ENCODE assay signal across 1 cellular context in the genomic region with DNA sequence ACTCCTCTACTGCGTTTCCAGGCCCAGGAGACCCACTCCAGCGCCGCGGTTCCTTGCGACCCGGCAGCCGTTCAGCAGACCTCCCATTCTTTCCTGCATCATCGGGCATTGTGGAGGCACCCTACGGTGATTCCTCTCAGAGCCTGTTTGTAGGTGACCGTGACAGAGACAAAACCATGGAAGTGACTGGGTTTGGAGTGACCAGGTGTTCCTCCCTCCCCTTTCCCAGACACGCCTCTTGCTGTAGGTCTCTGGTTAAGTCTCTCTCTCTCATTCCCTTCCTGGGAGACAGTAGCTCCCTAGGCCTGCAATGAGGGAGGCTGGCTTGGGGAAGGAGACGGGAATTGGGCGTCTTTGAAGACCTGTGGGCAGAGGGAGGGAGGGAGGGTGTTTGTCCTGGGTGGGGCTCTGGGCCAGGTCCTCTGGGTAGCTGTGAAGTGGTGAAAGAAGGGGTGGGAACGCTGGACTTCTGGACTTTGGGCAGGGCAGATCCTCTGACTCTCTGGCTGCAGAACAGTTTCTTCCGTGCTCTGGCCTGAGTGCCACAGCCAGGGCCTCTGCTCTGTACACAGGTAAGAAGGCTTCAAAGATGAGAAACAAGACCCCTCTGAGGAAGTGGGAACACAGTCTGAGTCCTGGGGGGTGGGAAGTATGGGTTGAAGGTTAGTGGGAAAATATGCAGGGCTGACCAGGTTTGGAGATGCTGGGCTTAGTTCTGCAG.
A peak's percentile ranks its signal among the peaks of the same experiment; 100 is the strongest.
TF ChIP-seq lines count a peak whose summit lies in the region.

No MANE protein-coding gene starts in this region.

TF ChIP-seq in HepG2, 621 proteins besides CTCF, POLR2A, EP300 and RAD21 (continued from another document and continues in another):
- TF ChIP-seq, protein P1, sequence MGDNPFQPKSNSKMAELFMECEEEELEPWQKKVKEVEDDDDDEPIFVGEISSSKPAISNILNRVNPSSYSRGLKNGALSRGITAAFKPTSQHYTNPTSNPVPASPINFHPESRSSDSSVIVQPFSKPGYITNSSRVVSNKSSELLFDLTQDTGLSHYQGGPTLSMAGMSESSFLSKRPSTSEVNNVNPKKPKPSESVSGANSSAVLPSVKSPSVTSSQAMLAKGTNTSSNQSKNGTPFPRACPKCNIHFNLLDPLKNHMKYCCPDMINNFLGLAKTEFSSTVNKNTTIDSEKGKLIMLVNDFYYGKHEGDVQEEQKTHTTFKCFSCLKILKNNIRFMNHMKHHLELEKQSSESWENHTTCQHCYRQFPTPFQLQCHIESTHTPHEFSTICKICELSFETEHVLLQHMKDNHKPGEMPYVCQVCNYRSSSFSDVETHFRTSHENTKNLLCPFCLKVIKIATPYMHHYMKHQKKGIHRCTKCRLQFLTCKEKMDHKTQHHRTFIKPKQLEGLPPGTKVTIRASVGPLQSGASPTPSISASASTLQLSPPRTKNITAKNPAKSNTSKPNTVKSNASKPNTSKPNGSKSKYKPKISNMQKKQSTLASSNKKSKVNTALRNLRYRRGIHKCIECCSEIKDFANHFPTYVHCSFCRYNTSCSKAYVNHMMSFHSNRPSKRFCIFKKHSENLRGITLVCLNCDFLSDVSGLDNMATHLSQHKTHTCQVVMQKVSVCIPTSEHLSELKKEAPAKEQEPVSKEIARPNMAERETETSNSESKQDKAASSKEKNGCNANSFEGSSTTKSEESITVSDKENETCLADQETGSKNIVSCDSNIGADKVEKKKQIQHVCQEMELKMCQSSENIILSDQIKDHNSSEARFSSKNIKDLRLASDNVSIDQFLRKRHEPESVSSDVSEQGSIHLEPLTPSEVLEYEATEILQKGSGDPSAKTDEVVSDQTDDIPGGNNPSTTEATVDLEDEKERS (CRISPR knock-in tag; IDR thresholded peaks at IDR 0.05) = peak; percentile 89
- TF ChIP-seq FOXK1 (CRISPR knock-in tag; IDR thresholded peaks at IDR 0.05; ENCODE audit: borderline replicate concordance, low read depth) (peak; percentile 57; the same call in 1 of the 2 replicates), ZNF224 (CRISPR knock-in tag; IDR thresholded peaks at IDR 0.05) (no peak), ZNF101 (CRISPR knock-in tag; IDR thresholded peaks at IDR 0.05; ENCODE audit: borderline replicate concordance, low read depth) (0 out of 2 replicates have a peak, but pooled peaks have one; percentile 68), SNAPC2 (CRISPR knock-in tag; IDR thresholded peaks at IDR 0.05) (peak; percentile 90; the same call in 1 of the 2 replicates), ZIK1 (CRISPR knock-in tag; IDR thresholded peaks at IDR 0.05; ENCODE audit: borderline replicate concordance, low read depth) (peak; percentile 84), KDM6A (CRISPR knock-in tag; IDR thresholded peaks at IDR 0.05; ENCODE audit: low read depth) (peak; percentile 73), SIN3A (IDR thresholded peaks at IDR 0.05; ENCODE audit: borderline replicate concordance, low read depth, low read length) (peak; percentile 46; the same call in 1 of the 2 replicates), MED8 (CRISPR knock-in tag; IDR thresholded peaks at IDR 0.05; ENCODE audit: insufficient replicate concordance) (no peak), GATA4 (IDR thresholded peaks at IDR 0.05; ENCODE audit: borderline replicate concordance, low read depth) (0 out of 2 replicates have a peak, but pooled peaks have one; percentile 45), BHLHE40 (IDR thresholded peaks at IDR 0.05; ENCODE audit: low read length) (no peak; the same call in 1 of the 2 replicates), ARID2 (CRISPR knock-in tag; IDR thresholded peaks at IDR 0.05; ENCODE audit: borderline replicate concordance) (peak; percentile 64; the same call in 1 of the 2 replicates), FOXA1 (IDR thresholded peaks at IDR 0.05) (no peak), FOXA1 (CRISPR knock-in tag; IDR thresholded peaks at IDR 0.05) (peak; percentile 15; the same call in 1 of the 2 replicates), ZNF674 (CRISPR knock-in tag; IDR thresholded peaks at IDR 0.05; ENCODE audit: low read depth) (no peak), PAWR (CRISPR knock-in tag; IDR thresholded peaks at IDR 0.05; ENCODE audit: borderline replicate concordance) (0 out of 2 replicates have a peak, but pooled peaks have one; percentile 44), SIX4 (CRISPR knock-in tag; IDR thresholded peaks at IDR 0.05) (peak; percentile 71), BRD4 (CRISPR knock-in tag; IDR thresholded peaks at IDR 0.05) (peak; percentile 30; the same call in 1 of the 2 replicates), FLYWCH1 (CRISPR knock-in tag; IDR thresholded peaks at IDR 0.05) (0 out of 2 replicates have a peak, but pooled peaks have one; percentile 32), ZSCAN31 (CRISPR knock-in tag; IDR thresholded peaks at IDR 0.05; ENCODE audit: low read depth) (peak; percentile 54; the same call in 1 of the 2 replicates), MIER2 (CRISPR knock-in tag; IDR thresholded peaks at IDR 0.05) (0 out of 2 replicates have a peak, but pooled peaks have one; percentile 35), ASH2L (IDR thresholded peaks at IDR 0.05; ENCODE audit: insufficient read length, low read depth, low read length) (peak; percentile 24), ZNF598 (CRISPR knock-in tag; IDR thresholded peaks at IDR 0.05; ENCODE audit: borderline replicate concordance) (no peak), ETV5 (CRISPR knock-in tag; IDR thresholded peaks at IDR 0.05; ENCODE audit: borderline replicate concordance) (peak; percentile 57; the same call in 1 of the 2 replicates), ZNF33B (CRISPR knock-in tag; IDR thresholded peaks at IDR 0.05) (0 out of 2 replicates have a peak, but pooled peaks have one; percentile 29), DMAP1 (CRISPR knock-in tag; IDR thresholded peaks at IDR 0.05) (peak; percentile 71; the same call in 1 of the 2 replicates)
- TF ChIP-seq, protein P2, sequence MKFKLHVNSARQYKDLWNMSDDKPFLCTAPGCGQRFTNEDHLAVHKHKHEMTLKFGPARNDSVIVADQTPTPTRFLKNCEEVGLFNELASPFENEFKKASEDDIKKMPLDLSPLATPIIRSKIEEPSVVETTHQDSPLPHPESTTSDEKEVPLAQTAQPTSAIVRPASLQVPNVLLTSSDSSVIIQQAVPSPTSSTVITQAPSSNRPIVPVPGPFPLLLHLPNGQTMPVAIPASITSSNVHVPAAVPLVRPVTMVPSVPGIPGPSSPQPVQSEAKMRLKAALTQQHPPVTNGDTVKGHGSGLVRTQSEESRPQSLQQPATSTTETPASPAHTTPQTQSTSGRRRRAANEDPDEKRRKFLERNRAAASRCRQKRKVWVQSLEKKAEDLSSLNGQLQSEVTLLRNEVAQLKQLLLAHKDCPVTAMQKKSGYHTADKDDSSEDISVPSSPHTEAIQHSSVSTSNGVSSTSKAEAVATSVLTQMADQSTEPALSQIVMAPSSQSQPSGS (CRISPR knock-in tag; IDR thresholded peaks at IDR 0.05) = 0 out of 2 replicates have a peak, but pooled peaks have one; percentile 68
- TF ChIP-seq, protein P3, sequence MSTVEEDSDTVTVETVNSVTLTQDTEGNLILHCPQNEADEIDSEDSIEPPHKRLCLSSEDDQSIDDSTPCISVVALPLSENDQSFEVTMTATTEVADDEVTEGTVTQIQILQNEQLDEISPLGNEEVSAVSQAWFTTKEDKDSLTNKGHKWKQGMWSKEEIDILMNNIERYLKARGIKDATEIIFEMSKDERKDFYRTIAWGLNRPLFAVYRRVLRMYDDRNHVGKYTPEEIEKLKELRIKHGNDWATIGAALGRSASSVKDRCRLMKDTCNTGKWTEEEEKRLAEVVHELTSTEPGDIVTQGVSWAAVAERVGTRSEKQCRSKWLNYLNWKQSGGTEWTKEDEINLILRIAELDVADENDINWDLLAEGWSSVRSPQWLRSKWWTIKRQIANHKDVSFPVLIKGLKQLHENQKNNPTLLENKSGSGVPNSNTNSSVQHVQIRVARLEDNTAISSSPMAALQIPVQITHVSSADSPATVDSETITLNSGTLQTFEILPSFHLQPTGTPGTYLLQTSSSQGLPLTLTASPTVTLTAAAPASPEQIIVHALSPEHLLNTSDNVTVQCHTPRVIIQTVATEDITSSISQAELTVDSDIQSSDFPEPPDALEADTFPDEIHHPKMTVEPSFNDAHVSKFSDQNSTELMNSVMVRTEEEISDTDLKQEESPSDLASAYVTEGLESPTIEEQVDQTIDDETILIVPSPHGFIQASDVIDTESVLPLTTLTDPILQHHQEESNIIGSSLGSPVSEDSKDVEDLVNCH (CRISPR knock-in tag; IDR thresholded peaks at IDR 0.05) = no peak
- TF ChIP-seq, protein P4, sequence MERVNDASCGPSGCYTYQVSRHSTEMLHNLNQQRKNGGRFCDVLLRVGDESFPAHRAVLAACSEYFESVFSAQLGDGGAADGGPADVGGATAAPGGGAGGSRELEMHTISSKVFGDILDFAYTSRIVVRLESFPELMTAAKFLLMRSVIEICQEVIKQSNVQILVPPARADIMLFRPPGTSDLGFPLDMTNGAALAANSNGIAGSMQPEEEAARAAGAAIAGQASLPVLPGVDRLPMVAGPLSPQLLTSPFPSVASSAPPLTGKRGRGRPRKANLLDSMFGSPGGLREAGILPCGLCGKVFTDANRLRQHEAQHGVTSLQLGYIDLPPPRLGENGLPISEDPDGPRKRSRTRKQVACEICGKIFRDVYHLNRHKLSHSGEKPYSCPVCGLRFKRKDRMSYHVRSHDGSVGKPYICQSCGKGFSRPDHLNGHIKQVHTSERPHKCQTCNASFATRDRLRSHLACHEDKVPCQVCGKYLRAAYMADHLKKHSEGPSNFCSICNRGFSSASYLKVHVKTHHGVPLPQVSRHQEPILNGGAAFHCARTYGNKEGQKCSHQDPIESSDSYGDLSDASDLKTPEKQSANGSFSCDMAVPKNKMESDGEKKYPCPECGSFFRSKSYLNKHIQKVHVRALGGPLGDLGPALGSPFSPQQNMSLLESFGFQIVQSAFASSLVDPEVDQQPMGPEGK (CRISPR knock-in tag; IDR thresholded peaks at IDR 0.05) = peak; percentile 89
- TF ChIP-seq, protein P5, sequence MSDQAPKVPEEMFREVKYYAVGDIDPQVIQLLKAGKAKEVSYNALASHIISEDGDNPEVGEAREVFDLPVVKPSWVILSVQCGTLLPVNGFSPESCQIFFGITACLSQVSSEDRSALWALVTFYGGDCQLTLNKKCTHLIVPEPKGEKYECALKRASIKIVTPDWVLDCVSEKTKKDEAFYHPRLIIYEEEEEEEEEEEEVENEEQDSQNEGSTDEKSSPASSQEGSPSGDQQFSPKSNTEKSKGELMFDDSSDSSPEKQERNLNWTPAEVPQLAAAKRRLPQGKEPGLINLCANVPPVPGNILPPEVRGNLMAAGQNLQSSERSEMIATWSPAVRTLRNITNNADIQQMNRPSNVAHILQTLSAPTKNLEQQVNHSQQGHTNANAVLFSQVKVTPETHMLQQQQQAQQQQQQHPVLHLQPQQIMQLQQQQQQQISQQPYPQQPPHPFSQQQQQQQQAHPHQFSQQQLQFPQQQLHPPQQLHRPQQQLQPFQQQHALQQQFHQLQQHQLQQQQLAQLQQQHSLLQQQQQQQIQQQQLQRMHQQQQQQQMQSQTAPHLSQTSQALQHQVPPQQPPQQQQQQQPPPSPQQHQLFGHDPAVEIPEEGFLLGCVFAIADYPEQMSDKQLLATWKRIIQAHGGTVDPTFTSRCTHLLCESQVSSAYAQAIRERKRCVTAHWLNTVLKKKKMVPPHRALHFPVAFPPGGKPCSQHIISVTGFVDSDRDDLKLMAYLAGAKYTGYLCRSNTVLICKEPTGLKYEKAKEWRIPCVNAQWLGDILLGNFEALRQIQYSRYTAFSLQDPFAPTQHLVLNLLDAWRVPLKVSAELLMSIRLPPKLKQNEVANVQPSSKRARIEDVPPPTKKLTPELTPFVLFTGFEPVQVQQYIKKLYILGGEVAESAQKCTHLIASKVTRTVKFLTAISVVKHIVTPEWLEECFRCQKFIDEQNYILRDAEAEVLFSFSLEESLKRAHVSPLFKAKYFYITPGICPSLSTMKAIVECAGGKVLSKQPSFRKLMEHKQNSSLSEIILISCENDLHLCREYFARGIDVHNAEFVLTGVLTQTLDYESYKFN (CRISPR knock-in tag; conservative IDR thresholded peaks at IDR 0.05) = peak; percentile 87
- TF ChIP-seq, protein P6, sequence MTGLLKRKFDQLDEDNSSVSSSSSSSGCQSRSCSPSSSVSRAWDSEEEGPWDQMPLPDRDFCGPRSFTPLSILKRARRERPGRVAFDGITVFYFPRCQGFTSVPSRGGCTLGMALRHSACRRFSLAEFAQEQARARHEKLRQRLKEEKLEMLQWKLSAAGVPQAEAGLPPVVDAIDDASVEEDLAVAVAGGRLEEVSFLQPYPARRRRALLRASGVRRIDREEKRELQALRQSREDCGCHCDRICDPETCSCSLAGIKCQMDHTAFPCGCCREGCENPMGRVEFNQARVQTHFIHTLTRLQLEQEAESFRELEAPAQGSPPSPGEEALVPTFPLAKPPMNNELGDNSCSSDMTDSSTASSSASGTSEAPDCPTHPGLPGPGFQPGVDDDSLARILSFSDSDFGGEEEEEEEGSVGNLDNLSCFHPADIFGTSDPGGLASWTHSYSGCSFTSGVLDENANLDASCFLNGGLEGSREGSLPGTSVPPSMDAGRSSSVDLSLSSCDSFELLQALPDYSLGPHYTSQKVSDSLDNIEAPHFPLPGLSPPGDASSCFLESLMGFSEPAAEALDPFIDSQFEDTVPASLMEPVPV (CRISPR knock-in tag; IDR thresholded peaks at IDR 0.05) = peak; percentile 78; the same call in 1 of the 2 replicates
- TF ChIP-seq, protein P7, sequence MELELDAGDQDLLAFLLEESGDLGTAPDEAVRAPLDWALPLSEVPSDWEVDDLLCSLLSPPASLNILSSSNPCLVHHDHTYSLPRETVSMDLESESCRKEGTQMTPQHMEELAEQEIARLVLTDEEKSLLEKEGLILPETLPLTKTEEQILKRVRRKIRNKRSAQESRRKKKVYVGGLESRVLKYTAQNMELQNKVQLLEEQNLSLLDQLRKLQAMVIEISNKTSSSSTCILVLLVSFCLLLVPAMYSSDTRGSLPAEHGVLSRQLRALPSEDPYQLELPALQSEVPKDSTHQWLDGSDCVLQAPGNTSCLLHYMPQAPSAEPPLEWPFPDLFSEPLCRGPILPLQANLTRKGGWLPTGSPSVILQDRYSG (CRISPR knock-in tag; IDR thresholded peaks at IDR 0.05) = no peak
- TF ChIP-seq, protein P8, sequence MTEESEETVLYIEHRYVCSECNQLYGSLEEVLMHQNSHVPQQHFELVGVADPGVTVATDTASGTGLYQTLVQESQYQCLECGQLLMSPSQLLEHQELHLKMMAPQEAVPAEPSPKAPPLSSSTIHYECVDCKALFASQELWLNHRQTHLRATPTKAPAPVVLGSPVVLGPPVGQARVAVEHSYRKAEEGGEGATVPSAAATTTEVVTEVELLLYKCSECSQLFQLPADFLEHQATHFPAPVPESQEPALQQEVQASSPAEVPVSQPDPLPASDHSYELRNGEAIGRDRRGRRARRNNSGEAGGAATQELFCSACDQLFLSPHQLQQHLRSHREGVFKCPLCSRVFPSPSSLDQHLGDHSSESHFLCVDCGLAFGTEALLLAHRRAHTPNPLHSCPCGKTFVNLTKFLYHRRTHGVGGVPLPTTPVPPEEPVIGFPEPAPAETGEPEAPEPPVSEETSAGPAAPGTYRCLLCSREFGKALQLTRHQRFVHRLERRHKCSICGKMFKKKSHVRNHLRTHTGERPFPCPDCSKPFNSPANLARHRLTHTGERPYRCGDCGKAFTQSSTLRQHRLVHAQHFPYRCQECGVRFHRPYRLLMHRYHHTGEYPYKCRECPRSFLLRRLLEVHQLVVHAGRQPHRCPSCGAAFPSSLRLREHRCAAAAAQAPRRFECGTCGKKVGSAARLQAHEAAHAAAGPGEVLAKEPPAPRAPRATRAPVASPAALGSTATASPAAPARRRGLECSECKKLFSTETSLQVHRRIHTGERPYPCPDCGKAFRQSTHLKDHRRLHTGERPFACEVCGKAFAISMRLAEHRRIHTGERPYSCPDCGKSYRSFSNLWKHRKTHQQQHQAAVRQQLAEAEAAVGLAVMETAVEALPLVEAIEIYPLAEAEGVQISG (CRISPR knock-in tag; IDR thresholded peaks at IDR 0.05) = peak; percentile 1
- TF ChIP-seq, protein P9, sequence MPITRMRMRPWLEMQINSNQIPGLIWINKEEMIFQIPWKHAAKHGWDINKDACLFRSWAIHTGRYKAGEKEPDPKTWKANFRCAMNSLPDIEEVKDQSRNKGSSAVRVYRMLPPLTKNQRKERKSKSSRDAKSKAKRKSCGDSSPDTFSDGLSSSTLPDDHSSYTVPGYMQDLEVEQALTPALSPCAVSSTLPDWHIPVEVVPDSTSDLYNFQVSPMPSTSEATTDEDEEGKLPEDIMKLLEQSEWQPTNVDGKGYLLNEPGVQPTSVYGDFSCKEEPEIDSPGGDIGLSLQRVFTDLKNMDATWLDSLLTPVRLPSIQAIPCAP (CRISPR knock-in tag; IDR thresholded peaks at IDR 0.05; ENCODE audit: low read depth) = 0 out of 2 replicates have a peak, but pooled peaks have one; percentile 32
